20 cellular contexts compared by ENCODE assay signal in genomic region chr9:116480700-116481099, GRCh38.
"Had no signal": no experiment of that assay in that cellular context is flagged by ENCODE, and none has a peak within 500 bp of the region (broad histone marks: within the 10 kb centered on the region; RNA-seq: fewer than 3 reads in every experiment).

No MANE protein-coding gene starts in this region.

- H3K4me1 ChIP-seq: breast epithelium had no signal

- DNase-seq: activated CD4-positive, alpha-beta T cell treated with anti-CD3 and anti-CD28 coated beads for 4 hours; activated CD8-positive, alpha-beta memory T cell treated with anti-CD3 and anti-CD28 coated beads, Interleukin-2, amount 50 U/mL, for 4 hours; activated CD8-positive, alpha-beta T cell treated with anti-CD3 and anti-CD28 coated beads for 36 hours; activated naive CD4-positive, alpha-beta T cell; activated T-cell treated with anti-CD3 and anti-CD28 coated beads, Interleukin-2, amount 50 U/mL, for 72 hours; aorta; central memory CD4-positive, alpha-beta T cell; Kasumi-1; KBM-7; NCI-H146; NCI-H187 treated with DMSO at 0.1 percent for 48 hours; NCI-H345; NCI-H510A; NCI-H748 treated with DMSO at 0.1 percent for 48 hours; SIG-M5; T-helper 1 cell had no signal

- H3K4me1 Mint-ChIP-seq: activated naive CD4-positive, alpha-beta T cell treated with anti-CD3 and anti-CD28 coated beads, Interleukin-2, amount 50 U/mL, for 24 hours had no signal

- ATAC-seq: activated CD4-positive, CD25-positive, alpha-beta regulatory T cell treated with anti-CD3 and anti-CD28 coated beads, Interleukin-2, amount 50 U/mL, for 24 hours; activated CD8-positive, alpha-beta T cell treated with anti-CD3 and anti-CD28 coated beads for 36 hours; activated T-cell treated with anti-CD3 and anti-CD28 coated beads, Interleukin-2, amount 50 U/mL, for 72 hours had no signal

- H3K9me3 Mint-ChIP-seq: activated CD8-positive, alpha-beta T cell treated with anti-CD3 and anti-CD28 coated beads for 36 hours; activated naive CD4-positive, alpha-beta T cell treated with anti-CD3 and anti-CD28 coated beads, Interleukin-2, amount 50 U/mL, for 24 hours had no signal

- H3K9me3 ChIP-seq: breast epithelium had no signal

- H3K27ac Mint-ChIP-seq: activated CD8-positive, alpha-beta T cell treated with anti-CD3 and anti-CD28 coated beads for 36 hours; activated naive CD4-positive, alpha-beta T cell treated with anti-CD3 and anti-CD28 coated beads, Interleukin-2, amount 50 U/mL, for 24 hours; activated T-cell treated with anti-CD3 and anti-CD28 coated beads, Interleukin-2, amount 50 U/mL, for 72 hours had no signal

- H3K36me3 ChIP-seq: breast epithelium had no signal

- H3K27ac ChIP-seq: breast epithelium, VCaP had no signal

- H3K4me3 Mint-ChIP-seq: activated CD8-positive, alpha-beta T cell treated with anti-CD3 and anti-CD28 coated beads for 36 hours; activated naive CD4-positive, alpha-beta T cell treated with anti-CD3 and anti-CD28 coated beads, Interleukin-2, amount 50 U/mL, for 24 hours; activated T-cell treated with anti-CD3 and anti-CD28 coated beads, Interleukin-2, amount 50 U/mL, for 72 hours had no signal

- H3K4me3 ChIP-seq: breast epithelium had no signal

- H3K27me3 ChIP-seq: breast epithelium had no signal

- H3K27me3 Mint-ChIP-seq: activated CD8-positive, alpha-beta T cell treated with anti-CD3 and anti-CD28 coated beads for 36 hours; activated naive CD4-positive, alpha-beta T cell treated with anti-CD3 and anti-CD28 coated beads, Interleukin-2, amount 50 U/mL, for 24 hours had no signal
